ENCODE assay signal across 19 cellular contexts in genomic region chr7:18350678-18351077, GRCh38.
"Had no signal": no experiment of that assay in that cellular context is flagged by ENCODE, and none has a peak within 500 bp of the region (broad histone marks: within the 10 kb centered on the region; RNA-seq: fewer than 3 reads in every experiment).

No MANE protein-coding gene starts in this region.

- DNase-seq: effector CD4-positive, alpha-beta T cell; endodermal cell; erythroblast; foreskin keratinocyte; kidney; left cardiac atrium; left ventricle myocardium inferior; lower lobe of right lung; naive thymus-derived CD4-positive, alpha-beta T cell; nucleus accumbens; ovary; small intestine; stimulated activated CD4-positive, alpha-beta T cell treated with anti-CD3 and anti-CD28 coated beads, Interleukin-12 subunit alpha, Interleukin-12 subunit beta, amount 100 ng/mL, for 4 hours; stimulated activated naive CD4-positive, alpha-beta T cell; stomach; substantia nigra; uterus had no signal

- ATAC-seq: foreskin keratinocyte; left cardiac atrium; lower lobe of right lung; naive thymus-derived CD4-positive, alpha-beta T cell had no signal

- H3K27ac ChIP-seq: coronary artery, foreskin keratinocyte, left ventricle myocardium inferior, lower lobe of right lung, ovary, right atrium auricular region, stomach, uterus had no signal

- H3K9me3 ChIP-seq: left ventricle myocardium inferior, lower lobe of right lung, ovary, right atrium auricular region, stomach, uterus had no signal

- H3K4me3 ChIP-seq: coronary artery, left ventricle myocardium inferior, lower lobe of right lung, ovary, right atrium auricular region, stomach, uterus had no signal

- H3K36me3 ChIP-seq: left ventricle myocardium inferior, lower lobe of right lung, ovary, right atrium auricular region, stomach, uterus had no signal

- H3K27me3 ChIP-seq: foreskin keratinocyte, ovary, right atrium auricular region, stomach, uterus had no signal

- H3K4me1 ChIP-seq: foreskin keratinocyte, lower lobe of right lung, right atrium auricular region had no signal
